20 cellular contexts compared by ENCODE assay signal in genomic region chr13:79490326-79490725, GRCh38. TPM values are rescaled to one million over a fixed set of nuclear protein-coding genes. Genes with fewer than 3 reads are reported as not detected.
DNase-seq lines count a peak whose midpoint lies in the region; ATAC-seq, FAIRE-seq and TF ChIP-seq lines count a peak whose summit lies in the region.
"Had no signal": no experiment of that assay in that cellular context is flagged by ENCODE, and none has a peak within 500 bp of the region (broad histone marks: within the 10 kb centered on the region; RNA-seq: fewer than 3 reads in every experiment).

No MANE protein-coding gene starts in this region.

- H2BK120ac ChIP-seq in IMR-90 (ENCODE audit: low read depth, low read length) (no peak overlapping the region), H1 (replicated peaks; ENCODE audit: low read depth, low read length) (no peak overlapping the region)

- TF ChIP-seq RAD21 in IMR-90 (IDR thresholded peaks at IDR 0.05; ENCODE audit: low read length), result no peak
- TF ChIP-seq RAD21 in H1 (IDR thresholded peaks at IDR 0.05 in 1 of 2, conservative IDR thresholded peaks at IDR 0.05 in 1 of 2; ENCODE audit: low read depth in 2 of 2, low read length in 2 of 2), result no peak

- no peaks in the 10 kb centered on the region for H3K27me3 Mint-ChIP-seq in activated T-cell treated with anti-CD3 and anti-CD28 coated beads, Interleukin-2, amount 50 U/mL, for 72 hours (ENCODE audit: low read depth)
- H3K27me3 Mint-ChIP-seq: CD4-positive, alpha-beta T cell had no signal

- peaks cover 12% of the 10 kb centered on the region for H3F3A ChIP-seq in smooth muscle cell (ENCODE audit: low read depth)

- 0 out of 3 replicates have a peak overlapping the region, but pooled peaks have one; percentile 10 for H2BK15ac ChIP-seq in IMR-90 (ENCODE audit: low read depth, low read length)
- no peak overlapping the region for H2BK15ac ChIP-seq in H1 (ENCODE audit: low read length)

- H3K23ac ChIP-seq in IMR-90 (ENCODE audit: low read depth, low read length) (0 out of 2 replicates have a peak overlapping the region, but pooled peaks have one; percentile 24), H1 (ENCODE audit: insufficient read length) (no peak overlapping the region)

- H3K4me2 ChIP-seq in IMR-90 (ENCODE audit: low read depth, low read length) (no peak overlapping the region), H1 (ENCODE audit: insufficient read depth in 1 of 2, low read depth in 2 of 2, low read length in 2 of 2) (no peak overlapping the region), smooth muscle cell (no peak overlapping the region)

- no peak overlapping the region for H3K27ac ChIP-seq in IMR-90 (ENCODE audit: insufficient read depth, low read length)
- H3K27ac ChIP-seq in H1 (ENCODE audit: low read depth, low read length), result no peak overlapping the region
- peak overlapping the region; percentile 93 for H3K27ac ChIP-seq in smooth muscle cell (ENCODE audit: low read depth)

- H3K18ac ChIP-seq in IMR-90 (ENCODE audit: low read depth, low read length), result no peak overlapping the region
- H3K18ac ChIP-seq in H1 (ENCODE audit: extremely low read depth, low read length), result no peak overlapping the region

- in situ Hi-C loops in IMR-90 (cut with MboI; ENCODE audit: low sequenced_read_pairs), result no loop called here

- TF ChIP-seq POLR2A in IMR-90 (IDR thresholded peaks at IDR 0.05; ENCODE audit: low read depth, low read length) (no peak), H1 (IDR thresholded peaks at IDR 0.05; ENCODE audit: control extremely low read depth in 1 of 2, low read depth in 2 of 2, low read length in 2 of 2) (no peak)

- no peaks in the 10 kb centered on the region for H3K23me2 ChIP-seq in H1 (ENCODE audit: low read depth, low read length)

- TF ChIP-seq EP300 in H1 (IDR thresholded peaks at IDR 0.05; ENCODE audit: borderline replicate concordance in 1 of 2, low read depth in 2 of 2, low read length in 2 of 2), result no peak

- peak overlapping the region; percentile 97 for H3K27ac Mint-ChIP-seq in activated T-cell treated with anti-CD3 and anti-CD28 coated beads, Interleukin-2, amount 50 U/mL, for 72 hours
- H3K27ac Mint-ChIP-seq: B cell; CD4-positive, alpha-beta T cell had no signal

- H3K4me1 ChIP-seq in IMR-90 (ENCODE audit: control insufficient read depth, insufficient read depth, low read length), result peaks cover 6% of the 10 kb centered on the region; the same call in 1 of the 2 replicates
- peaks cover 0 to 9% (median 2%) of the 10 kb centered on the region in 4 experiments; a peak in 2 of 7 replicates for H3K4me1 ChIP-seq in H1 (replicated peaks in 1 of 4; ENCODE audit: control insufficient read depth in 3 of 4, insufficient read depth in 4 of 4, low read length in 3 of 4)
- peaks cover 36% of the 10 kb centered on the region for H3K4me1 ChIP-seq in smooth muscle cell (ENCODE audit: low read depth)

- H2AK5ac ChIP-seq in IMR-90 (ENCODE audit: low read depth, low read length) (no peak overlapping the region), H1 (ENCODE audit: low read depth, low read length) (no peak overlapping the region)

- H3K79me2 ChIP-seq in H1 (ENCODE audit: control insufficient read depth in 1 of 2, insufficient read depth in 2 of 2, low read length in 2 of 2) (peaks cover 12 to 88% of the 10 kb centered on the region in 2 experiments), smooth muscle cell (ENCODE audit: low read depth) (peaks cover 85% of the 10 kb centered on the region)

- H3K4ac ChIP-seq in IMR-90 (ENCODE audit: low read depth, low read length) (peak overlapping the region; percentile 40; the same call in 1 of the 2 replicates), H1 (replicated peaks; ENCODE audit: insufficient read length, low read depth, low read length) (no peak overlapping the region)

- H4K91ac ChIP-seq in IMR-90 (ENCODE audit: insufficient read depth, low read depth, low read length), result no peak overlapping the region
- peak overlapping the region; percentile 11 for H4K91ac ChIP-seq in H1 (replicated peaks; ENCODE audit: insufficient read length, low read length)

- peak overlapping the region; percentile 14; the same call in 1 of the 2 replicates for H2BK12ac ChIP-seq in H1 (ENCODE audit: low read depth, low read length)

- CTCF ChIA-PET in IMR-90 (lab: Yijun Ruan, JAX), result no interaction called here
- CTCF ChIA-PET in H1 (lab: Charles Lee; ENCODE audit: partially characterized antibody), result interaction anchor here (0.9 to 3.0 kb wide), 2 partner anchors 66 to 189 kb away, joined by 3 to 11 read pairs; no protein-coding TSS in a partner anchor

- dilution Hi-C loops in IMR-90 (cut with HindIII; ENCODE audit: low sequenced_read_pairs, unreplicated experiment), result no loop called here

- POLR2A ChIA-PET in IMR-90 (lab: Charles Lee; ENCODE audit: unreplicated experiment), result no interaction called here
- POLR2A ChIA-PET in H1 (lab: Charles Lee; ENCODE audit: partially characterized antibody), result no interaction called here

- DNase-seq in activated T-cell treated with anti-CD3 and anti-CD28 coated beads, Interleukin-2, amount 50 U/mL, for 72 hours, result no peak
- no peak for DNase-seq in activated T-cell treated with anti-CD3 and anti-CD28 coated beads, Interleukin-2, amount 50 U/mL, for 1 hour
- DNase-seq in IMR-90 (no peak), H1 (ENCODE audit: low read depth in 1 of 2, low spot score in 2 of 2) (no peak), smooth muscle cell (lab: John Stamatoyannopoulos, UW; ENCODE audit: unreplicated experiment) (no peak), GM19239 (ENCODE audit: insufficient read length, low spot score) (no peak), NCI-H446 (lab: John Stamatoyannopoulos, UW) (no peak)
- DNase-seq: ACHN; CD4-positive, alpha-beta T cell; DMS79 treated with DMSO at 0.1 percent for 48 hours; GDM1; MM.1S; NCI-H1105 treated with DMSO at 0.1 percent for 48 hours; NCI-H187 treated with DMSO at 0.1 percent for 48 hours; NCI-H446 treated with DMSO at 0.1 percent for 48 hours; NCI-H748 treated with DMSO at 0.1 percent for 48 hours; PC-3 had no signal

- H4K5ac ChIP-seq in IMR-90 (ENCODE audit: low read depth, low read length) (no peak overlapping the region), H1 (ENCODE audit: insufficient read length, low read depth, low read length) (no peak overlapping the region)

- H4K8ac ChIP-seq in IMR-90 (ENCODE audit: low read depth in 2 of 2, low read length in 2 of 2) (no peak overlapping the region), H1 (ENCODE audit: extremely low read depth, insufficient read depth, low read length) (no peak overlapping the region)

- no peaks in the 10 kb centered on the region for H3K9me3 ChIP-seq in IMR-90 (ENCODE audit: control insufficient read depth, insufficient read depth, low read length)
- H3K9me3 ChIP-seq in H1 (ENCODE audit: insufficient read depth in 2 of 2, low read depth in 1 of 2, low read length in 1 of 2), result no peaks in the 10 kb centered on the region
- H3K9me3 ChIP-seq in smooth muscle cell (replicated peaks; ENCODE audit: low read depth), result no peaks in the 10 kb centered on the region

- H3K79me1 ChIP-seq in IMR-90 (ENCODE audit: low read depth in 1 of 2, low read length in 2 of 2) (peaks cover 25 to 56% of the 10 kb centered on the region in 2 experiments), H1 (ENCODE audit: low read depth, low read length) (peaks cover 2% of the 10 kb centered on the region; the same call in 1 of the 2 replicates)

- WGBS in IMR-90 (ENCODE audit: extremely low coverage in 2 of 2, insufficient read length in 1 of 2), 2 experiments, result no CpG with 5 or more reads among the region's 1 CpG
- WGBS in H1 (ENCODE audit: extremely low coverage in 1 of 2, insufficient coverage in 1 of 2, insufficient read length in 1 of 2, insufficient replicate concordance in 2 of 2, low coverage in 1 of 2, low lambda C conversion rate in 2 of 2, missing lambda C conversion rate in 1 of 2), 2 experiments, result 94% methylated on average over 1 of the region's 1 CpG; no CpG with 5 or more reads in 1 of the 2 experiments
- WGBS in smooth muscle cell (ENCODE audit: low lambda C conversion rate), result 56% methylated on average over 1 of the region's 1 CpG

- peaks cover 8 to 22% of the 10 kb centered on the region in 2 donors for H3K36me3 Mint-ChIP-seq in activated T-cell treated with anti-CD3 and anti-CD28 coated beads, Interleukin-2, amount 50 U/mL, for 72 hours (ENCODE audit: insufficient read depth in 2 of 2)

- H3K9ac ChIP-seq in IMR-90 (ENCODE audit: low read depth, low read length), result no peak overlapping the region
- no peak overlapping the region for H3K9ac ChIP-seq in H1 (replicated peaks in 1 of 4; ENCODE audit: extremely low read depth in 1 of 4, low read depth in 3 of 4, low read length in 3 of 4)
- no peak overlapping the region for H3K9ac ChIP-seq in smooth muscle cell (ENCODE audit: low read depth)

- no peaks in the 10 kb centered on the region for H3K27me3 ChIP-seq in IMR-90 (ENCODE audit: control insufficient read depth, insufficient read depth, low read length)
- H3K27me3 ChIP-seq in H1 (replicated peaks in 1 of 4; ENCODE audit: control insufficient read depth in 3 of 4, extremely low read depth in 1 of 4, insufficient read depth in 3 of 4, low read length in 3 of 4), result no peaks in the 10 kb centered on the region
- no peaks in the 10 kb centered on the region for H3K27me3 ChIP-seq in smooth muscle cell (ENCODE audit: low read depth)

- peaks cover 13% of the 10 kb centered on the region for H3K9me1 ChIP-seq in IMR-90 (ENCODE audit: insufficient read depth, low read length)

- H3K36me3 ChIP-seq in IMR-90 (ENCODE audit: control insufficient read depth, insufficient read depth, low read length) (no peaks in the 10 kb centered on the region), H1 (ENCODE audit: control insufficient read depth in 2 of 4, insufficient read depth in 4 of 4, low read length in 3 of 4) (no peaks in the 10 kb centered on the region; a peak in 1 of 8 replicates), smooth muscle cell (ENCODE audit: low read depth) (no peaks in the 10 kb centered on the region)

- no peak overlapping the region for H2AFZ ChIP-seq in IMR-90 (replicated peaks; ENCODE audit: low read length, poor library complexity)
- H2AFZ ChIP-seq in H1 (ENCODE audit: low read length), result no peak overlapping the region
- no peak overlapping the region for H2AFZ ChIP-seq in smooth muscle cell (ENCODE audit: low read depth)

- no peak overlapping the region for H3K56ac ChIP-seq in IMR-90 (ENCODE audit: extremely low read depth, insufficient read depth, low read length)
- H3K56ac ChIP-seq in H1 (replicated peaks; ENCODE audit: insufficient read length, low read depth, low read length), result no peak overlapping the region

- H3K4me3 Mint-ChIP-seq in activated T-cell treated with anti-CD3 and anti-CD28 coated beads, Interleukin-2, amount 50 U/mL, for 72 hours, result peak overlapping the region in 1 of 2 donors; percentile 12
- H3K4me3 Mint-ChIP-seq: B cell; CD4-positive, alpha-beta T cell had no signal

- no peak overlapping the region for H2AK9ac ChIP-seq in IMR-90 (replicated peaks; ENCODE audit: low read depth, low read length, poor library complexity)

- H4K20me1 ChIP-seq in IMR-90 (ENCODE audit: insufficient read depth, low read length) (peaks cover 14% of the 10 kb centered on the region; the same call in 1 of the 2 replicates), H1 (replicated peaks in 1 of 2; ENCODE audit: control insufficient read depth in 1 of 2, insufficient read depth in 2 of 2, low read length in 2 of 2) (peaks cover 0 to 3% of the 10 kb centered on the region in 2 experiments), smooth muscle cell (ENCODE audit: low read depth) (peaks cover 76% of the 10 kb centered on the region)

- no peak for FAIRE-seq in H1 (lab: Jason Lieb, UNC)
- no peak for FAIRE-seq in GM19239 (lab: Jason Lieb, UNC)
- FAIRE-seq: D721Med, H54 had no signal

- H3K14ac ChIP-seq in IMR-90 (replicated peaks; ENCODE audit: low read depth, low read length), result 0 out of 2 replicates have a peak overlapping the region, but pooled peaks have one; percentile 72
- no peak overlapping the region for H3K14ac ChIP-seq in H1 (ENCODE audit: insufficient read length)

- no peak overlapping the region for H2BK20ac ChIP-seq in IMR-90 (ENCODE audit: low read depth, low read length)
- no peak overlapping the region for H2BK20ac ChIP-seq in H1 (ENCODE audit: low read length)

- H3K4me3 ChIP-seq in IMR-90 (ENCODE audit: insufficient read depth, low read depth, low read length) (no peak overlapping the region), H1 (ENCODE audit: extremely low read depth in 1 of 4, insufficient read depth in 2 of 4, low read depth in 3 of 4, low read length in 4 of 4) (no peak overlapping the region), smooth muscle cell (no peak overlapping the region)

- ATAC-seq in activated T-cell treated with anti-CD3 and anti-CD28 coated beads, Interleukin-2, amount 50 U/mL, for 72 hours (replicated peaks in 1 of 2), result no peak
- no peak for ATAC-seq in IMR-90 (ENCODE audit: low read depth)
- ATAC-seq: PC-3 had no signal

- TF ChIP-seq CTCF in IMR-90 (conservative IDR thresholded peaks at IDR 0.05; ENCODE audit: low read depth, low read length) (no peak), H1 (IDR thresholded peaks at IDR 0.05; ENCODE audit: control extremely low read depth in 1 of 3, insufficient read depth in 1 of 3, low read depth in 1 of 3, low read length in 3 of 3) (no peak), smooth muscle cell (IDR thresholded peaks at IDR 0.05; ENCODE audit: borderline replicate concordance, insufficient read depth, poor library complexity, severe bottlenecking) (no peak)

- no peak overlapping the region for H2BK5ac ChIP-seq in IMR-90 (ENCODE audit: low read depth, low read length, poor library complexity, severe bottlenecking)
- H2BK5ac ChIP-seq in H1 (ENCODE audit: low read depth, low read length), result no peak overlapping the region

- no TSS peak for BruUV-seq in IMR-90 (replicated peaks; lab: Mats Ljungman, UMichigan)

- intact Hi-C loops in IMR-90 (cut with micrococcal nuclease), result no loop called here

- peaks cover 2 to 3% of the 10 kb centered on the region in 2 donors for H3K9me3 Mint-ChIP-seq in activated T-cell treated with anti-CD3 and anti-CD28 coated beads, Interleukin-2, amount 50 U/mL, for 72 hours
- H3K9me3 Mint-ChIP-seq: CD4-positive, alpha-beta T cell had no signal

- H3K4me1 Mint-ChIP-seq in activated T-cell treated with anti-CD3 and anti-CD28 coated beads, Interleukin-2, amount 50 U/mL, for 72 hours (ENCODE audit: low read depth), result peaks cover 96% of the 10 kb centered on the region
- H3K4me1 Mint-ChIP-seq: B cell had no signal

RNA-seq across cellular contexts. Expression of gene NDFIP2, which starts 9.4 kb away (rescaled TPM):
- total RNA-seq in activated T-cell treated with anti-CD3 and anti-CD28 coated beads, Interleukin-2, amount 50 U/mL, for 72 hours, result 100 to 1,000 TPM; 114 to 124 TPM
- total RNA-seq in IMR-90 (2012; rRNA removed) (25.8 and 48.9 TPM in 2 replicates), smooth muscle cell (75.6 and 86.4 TPM in 2 replicates)
- polyA plus RNA-seq in IMR-90 (2012; rRNA removed) (23.1 and 23.8 TPM in 2 replicates), H1 (2011; rRNA removed) (8.3 and 11.1 TPM in 2 replicates), smooth muscle cell (34.0 and 49.7 TPM in 2 replicates)
- polyA plus RNA-seq in IMR-90 (2012; cell fraction: cytosol; rRNA removed), result 8.0 and 9.4 TPM in 2 replicates
- polyA plus RNA-seq in IMR-90 (2012; cell fraction: nucleus; rRNA removed; ENCODE audit: low replicate concordance), result 3.8 and 9.2 TPM in 2 replicates
- total RNA-seq in H1 (2021; fragmentation: NEBNext Ultra II Directional; extraction: Animal tissue kit (Norgen Biotek cat#: 25700)), result 30.4 and 32.9 TPM in 2 replicates
- 9.7 TPM for polyA plus RNA-seq in H1 (2011; cell fraction: cytosol; rRNA removed)
- 15.7 TPM for polyA plus RNA-seq in H1 (2011; cell fraction: nucleus; rRNA removed)
- polyA plus RNA-seq in H1 (2012, experiment 1 of 2), result 14.1 to 19.8 TPM (median 17.1 TPM) in 4 replicates
- 2.1 TPM for polyA plus RNA-seq in H1 (2012, experiment 2 of 2)
- 26.8 TPM for polyA plus RNA-seq in H1 (2013, experiment 1 of 2)
- polyA plus RNA-seq in H1 (2013, experiment 2 of 2), result 29.9 TPM
- 18.4 and 29.1 TPM in 2 replicates for polyA minus RNA-seq in H1 (2011; rRNA and poly(A)+ RNA removed)
- polyA minus RNA-seq in H1 (2011; cell fraction: cytosol; rRNA and poly(A)+ RNA removed), result 18.4 TPM
- 20.5 TPM for polyA minus RNA-seq in H1 (2011; cell fraction: nucleus; rRNA and poly(A)+ RNA removed)
